In the genomic region with DNA sequence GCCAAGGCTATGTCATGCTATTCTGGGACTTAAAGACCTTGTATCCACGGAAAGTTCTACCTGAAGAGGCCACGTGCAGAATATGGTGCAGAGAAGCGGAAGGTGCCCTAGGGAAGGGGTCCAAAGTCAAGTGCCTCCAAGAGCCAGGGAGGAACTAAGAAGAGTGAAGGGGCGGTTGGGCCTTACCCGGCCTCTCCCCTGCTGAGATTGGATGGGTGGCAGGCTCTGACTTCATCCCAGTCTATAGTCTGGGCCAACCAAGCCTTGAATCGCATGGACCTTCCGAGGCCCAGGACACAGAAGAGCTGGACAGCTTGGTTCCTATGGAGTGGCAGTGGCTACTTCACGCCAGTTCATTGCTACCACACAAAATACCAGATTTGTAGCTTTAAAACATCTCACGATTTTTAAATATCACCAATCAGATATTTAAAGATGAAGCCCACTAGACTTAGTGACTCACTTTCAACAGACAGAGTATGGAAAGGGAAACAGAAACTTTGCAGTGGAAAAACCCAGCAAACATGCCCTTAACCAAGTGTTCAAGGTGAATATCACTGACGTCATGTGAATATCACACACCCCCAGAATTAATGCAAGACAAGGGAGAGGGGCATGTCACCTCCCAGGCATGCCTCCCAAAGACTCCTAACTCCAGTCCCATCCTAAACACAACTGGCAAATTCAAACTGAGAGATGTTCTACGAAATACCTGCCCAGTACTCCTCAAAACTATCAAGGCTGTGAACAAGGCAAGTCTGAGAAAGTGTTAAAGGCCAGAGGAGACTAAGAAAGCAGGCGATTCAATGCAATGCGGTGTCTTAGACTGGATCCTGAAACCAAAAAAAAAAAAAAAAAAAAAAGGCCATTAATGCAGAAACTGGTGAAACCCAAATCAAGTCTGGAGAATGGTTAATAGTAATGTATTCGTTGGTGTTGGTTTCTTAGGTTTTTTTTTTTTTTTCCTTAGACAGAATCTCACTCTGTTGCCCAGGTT, we compare ENCODE assay signal across 14 cellular contexts. TPM values are rescaled to one million over a fixed set of nuclear protein-coding genes. Genes with fewer than 3 reads are reported as not detected.
DNase-seq lines count a peak whose midpoint lies in the region; ATAC-seq and TF ChIP-seq lines count a peak whose summit lies in the region.
"Had no signal": no experiment of that assay in that cellular context is flagged by ENCODE, and none has a peak within 500 bp of the region (broad histone marks: within the 10 kb centered on the region; RNA-seq: fewer than 3 reads in every experiment).

No MANE protein-coding gene starts in this region.

- no peaks in the 10 kb centered on the region for H3K27me3 Mint-ChIP-seq in CD4-positive, alpha-beta T cell
- H3K27me3 Mint-ChIP-seq in activated naive CD8-positive, alpha-beta T cell: no peaks in the 10 kb centered on the region
- H3K27me3 Mint-ChIP-seq: dendritic cell treated with granulocyte-macrophage colony-stimulating factor and Interleukin-4, amounts not matched to agents 40 ng/mL and 50 ng/mL, for 4 days had no signal

- intact Hi-C loops in CD4-positive, alpha-beta T cell (cut with DNase I, micrococcal nuclease): no loop called here
- intact Hi-C loops in Right ventricle myocardium superior (cut with DNase I): no loop called here

- H3K9me3 ChIP-seq in CD4-positive, alpha-beta T cell (ENCODE audit: control insufficient read depth, low read length): no peaks in the 10 kb centered on the region
- H3K9me3 ChIP-seq: SK-N-SH had no signal

- H3K4me1 Mint-ChIP-seq in CD4-positive, alpha-beta T cell (ENCODE audit: low read depth): peaks cover 23% of the 10 kb centered on the region
- peaks cover 52% of the 10 kb centered on the region for H3K4me1 Mint-ChIP-seq in activated naive CD8-positive, alpha-beta T cell (ENCODE audit: low read depth)

- peaks cover 55% of the 10 kb centered on the region for H3K36me3 Mint-ChIP-seq in CD4-positive, alpha-beta T cell (ENCODE audit: low read depth)
- H3K36me3 Mint-ChIP-seq in activated naive CD8-positive, alpha-beta T cell: peaks cover 2% of the 10 kb centered on the region

- no peak for TF ChIP-seq CTCF in CD4-positive, alpha-beta T cell (IDR thresholded peaks at IDR 0.05)

- H3K4me3 Mint-ChIP-seq in CD4-positive, alpha-beta T cell: no peak overlapping the region
- peak overlapping the region; percentile 63 for H3K4me3 Mint-ChIP-seq in activated naive CD8-positive, alpha-beta T cell
- H3K4me3 Mint-ChIP-seq: dendritic cell treated with granulocyte-macrophage colony-stimulating factor and Interleukin-4, amounts not matched to agents 40 ng/mL and 50 ng/mL, for 4 days had no signal

- H3K27me3 ChIP-seq in CD4-positive, alpha-beta T cell (ENCODE audit: control insufficient read depth, insufficient read depth, low read length): no peaks in the 10 kb centered on the region

- DNase-seq in CD4-positive, alpha-beta T cell: no peak
- DNase-seq in HK-2 (ENCODE audit: unreplicated experiment) (no peak), Right ventricle myocardium superior (no peak), SKM-1 (lab: John Stamatoyannopoulos, UW; ENCODE audit: unreplicated experiment) (no peak)
- DNase-seq in activated effector memory CD4-positive, alpha-beta T cell treated with anti-CD3 and anti-CD28 coated beads, Interleukin-2, amount 50 U/mL, for 16 hours: no peak
- DNase-seq: midbrain, NCI-H524 treated with DMSO at 0.1 percent for 48 hours, SK-N-SH had no signal

- no peak overlapping the region for H3K27ac ChIP-seq in CD4-positive, alpha-beta T cell (ENCODE audit: low read depth, low read length)
- H3K27ac ChIP-seq: C4-2B had no signal

- ATAC-seq in CD4-positive, alpha-beta T cell (ENCODE audit: poor library complexity): peak; percentile 34
- ATAC-seq in GM18870 (IDR thresholded peaks at IDR 0.05; ENCODE audit: unreplicated experiment): peak; percentile 61
- peak; percentile 75 for ATAC-seq in HG02938 (IDR thresholded peaks at IDR 0.05; ENCODE audit: unreplicated experiment)
- no peak for ATAC-seq in Right ventricle myocardium superior (ENCODE audit: poor library complexity)
- ATAC-seq: sciatic nerve had no signal

- H3K9me3 Mint-ChIP-seq in CD4-positive, alpha-beta T cell: no peaks in the 10 kb centered on the region
- H3K9me3 Mint-ChIP-seq in activated naive CD8-positive, alpha-beta T cell (ENCODE audit: low read depth): no peaks in the 10 kb centered on the region
- H3K9me3 Mint-ChIP-seq: dendritic cell treated with granulocyte-macrophage colony-stimulating factor and Interleukin-4, amounts not matched to agents 40 ng/mL and 50 ng/mL, for 4 days had no signal

- H3K27ac Mint-ChIP-seq in CD4-positive, alpha-beta T cell: peak overlapping the region; percentile 85
- H3K27ac Mint-ChIP-seq in activated naive CD8-positive, alpha-beta T cell: peak overlapping the region; percentile 96
- H3K27ac Mint-ChIP-seq: dendritic cell treated with granulocyte-macrophage colony-stimulating factor and Interleukin-4, amounts not matched to agents 40 ng/mL and 50 ng/mL, for 4 days had no signal

- CTCF ChIA-PET in CD4-positive, alpha-beta T cell (lab: Charles Lee): interaction anchor here (1.9 kb wide), 1 partner anchor 12 kb away, joined by 5 read pairs; no protein-coding TSS in a partner anchor

- POLR2A ChIA-PET in CD4-positive, alpha-beta T cell (lab: Charles Lee): no interaction called here

RNA-seq across cellular contexts. Expression of a gene that starts 10.2 kb away (rescaled TPM):
- total RNA-seq in CD4-positive, alpha-beta T cell: 1 to 10 TPM; 7.7 TPM
- 59.9 TPM for total RNA-seq in Right ventricle myocardium superior

RNA-seq across cellular contexts. Expression of a gene that starts 39.6 kb away (rescaled TPM):
- 10 to 100 TPM; 37.5 to 41.0 TPM for total RNA-seq in CD4-positive, alpha-beta T cell
- 39.9 TPM for total RNA-seq in Right ventricle myocardium superior
